1 cellular context compared by ENCODE assay signal in the genomic region with DNA sequence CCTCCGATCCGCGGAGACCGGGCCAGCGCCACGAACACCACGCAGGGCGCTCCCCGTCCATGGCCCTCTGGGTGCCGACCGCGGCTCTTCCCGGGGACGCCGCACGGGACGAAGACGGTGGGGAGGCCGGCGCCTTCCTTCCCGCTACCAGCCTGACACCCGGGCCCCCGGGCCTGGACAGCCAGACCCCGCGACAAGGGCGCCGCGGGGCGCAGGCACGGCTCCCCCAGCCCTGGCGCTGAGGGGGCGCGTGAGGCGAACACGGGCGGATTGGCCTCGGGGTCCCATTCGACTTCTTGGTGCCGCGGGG.
TF ChIP-seq lines count a peak whose summit lies in the region.

No MANE protein-coding gene starts in this region.

TF ChIP-seq in HepG2, 621 proteins besides CTCF, POLR2A, EP300 and RAD21:
- TF ChIP-seq MXD4 (CRISPR knock-in tag; IDR thresholded peaks at IDR 0.05) (no peak), BCL6 (CRISPR knock-in tag; IDR thresholded peaks at IDR 0.05) (no peak), ZNF121 (CRISPR knock-in tag; IDR thresholded peaks at IDR 0.05) (peak; percentile 82), NONO (IDR thresholded peaks at IDR 0.05) (no peak), NONO (CRISPR knock-in tag; conservative IDR thresholded peaks at IDR 0.05) (no peak), ZMYM4 (CRISPR knock-in tag; IDR thresholded peaks at IDR 0.05) (no peak), ZNF501 (CRISPR knock-in tag; IDR thresholded peaks at IDR 0.05) (no peak), RXRB (CRISPR knock-in tag; IDR thresholded peaks at IDR 0.05; ENCODE audit: borderline replicate concordance) (no peak), ZNF790 (CRISPR knock-in tag; IDR thresholded peaks at IDR 0.05; ENCODE audit: borderline replicate concordance) (peak; percentile 56; the same call in 1 of the 2 replicates), ZNF777 (CRISPR knock-in tag; IDR thresholded peaks at IDR 0.05) (0 out of 2 replicates have a peak, but pooled peaks have one; percentile 0), STAT5B (CRISPR knock-in tag; IDR thresholded peaks at IDR 0.05) (no peak), ZNF234 (CRISPR knock-in tag; conservative IDR thresholded peaks at IDR 0.05) (0 out of 2 replicates have a peak, but pooled peaks have one; percentile 3), ZNF569 (CRISPR knock-in tag; IDR thresholded peaks at IDR 0.05; ENCODE audit: borderline replicate concordance) (no peak), ZNF160 (CRISPR knock-in tag; IDR thresholded peaks at IDR 0.05) (no peak), KAT7 (CRISPR knock-in tag; IDR thresholded peaks at IDR 0.05; ENCODE audit: borderline replicate concordance) (no peak)
- TF ChIP-seq, protein P1, sequence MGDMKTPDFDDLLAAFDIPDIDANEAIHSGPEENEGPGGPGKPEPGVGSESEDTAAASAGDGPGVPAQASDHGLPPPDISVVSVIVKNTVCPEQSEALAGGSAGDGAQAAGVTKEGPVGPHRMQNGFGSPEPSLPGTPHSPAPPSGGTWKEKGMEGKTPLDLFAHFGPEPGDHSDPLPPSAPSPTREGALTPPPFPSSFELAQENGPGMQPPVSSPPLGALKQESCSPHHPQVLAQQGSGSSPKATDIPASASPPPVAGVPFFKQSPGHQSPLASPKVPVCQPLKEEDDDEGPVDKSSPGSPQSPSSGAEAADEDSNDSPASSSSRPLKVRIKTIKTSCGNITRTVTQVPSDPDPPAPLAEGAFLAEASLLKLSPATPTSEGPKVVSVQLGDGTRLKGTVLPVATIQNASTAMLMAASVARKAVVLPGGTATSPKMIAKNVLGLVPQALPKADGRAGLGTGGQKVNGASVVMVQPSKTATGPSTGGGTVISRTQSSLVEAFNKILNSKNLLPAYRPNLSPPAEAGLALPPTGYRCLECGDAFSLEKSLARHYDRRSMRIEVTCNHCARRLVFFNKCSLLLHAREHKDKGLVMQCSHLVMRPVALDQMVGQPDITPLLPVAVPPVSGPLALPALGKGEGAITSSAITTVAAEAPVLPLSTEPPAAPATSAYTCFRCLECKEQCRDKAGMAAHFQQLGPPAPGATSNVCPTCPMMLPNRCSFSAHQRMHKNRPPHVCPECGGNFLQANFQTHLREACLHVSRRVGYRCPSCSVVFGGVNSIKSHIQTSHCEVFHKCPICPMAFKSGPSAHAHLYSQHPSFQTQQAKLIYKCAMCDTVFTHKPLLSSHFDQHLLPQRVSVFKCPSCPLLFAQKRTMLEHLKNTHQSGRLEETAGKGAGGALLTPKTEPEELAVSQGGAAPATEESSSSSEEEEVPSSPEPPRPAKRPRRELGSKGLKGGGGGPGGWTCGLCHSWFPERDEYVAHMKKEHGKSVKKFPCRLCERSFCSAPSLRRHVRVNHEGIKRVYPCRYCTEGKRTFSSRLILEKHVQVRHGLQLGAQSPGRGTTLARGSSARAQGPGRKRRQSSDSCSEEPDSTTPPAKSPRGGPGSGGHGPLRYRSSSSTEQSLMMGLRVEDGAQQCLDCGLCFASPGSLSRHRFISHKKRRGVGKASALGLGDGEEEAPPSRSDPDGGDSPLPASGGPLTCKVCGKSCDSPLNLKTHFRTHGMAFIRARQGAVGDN (CRISPR knock-in tag; IDR thresholded peaks at IDR 0.05), result peak; percentile 13; the same call in 1 of the 2 replicates
